Comparison of ENCODE assay signal across 11 cellular contexts in the genomic region with DNA sequence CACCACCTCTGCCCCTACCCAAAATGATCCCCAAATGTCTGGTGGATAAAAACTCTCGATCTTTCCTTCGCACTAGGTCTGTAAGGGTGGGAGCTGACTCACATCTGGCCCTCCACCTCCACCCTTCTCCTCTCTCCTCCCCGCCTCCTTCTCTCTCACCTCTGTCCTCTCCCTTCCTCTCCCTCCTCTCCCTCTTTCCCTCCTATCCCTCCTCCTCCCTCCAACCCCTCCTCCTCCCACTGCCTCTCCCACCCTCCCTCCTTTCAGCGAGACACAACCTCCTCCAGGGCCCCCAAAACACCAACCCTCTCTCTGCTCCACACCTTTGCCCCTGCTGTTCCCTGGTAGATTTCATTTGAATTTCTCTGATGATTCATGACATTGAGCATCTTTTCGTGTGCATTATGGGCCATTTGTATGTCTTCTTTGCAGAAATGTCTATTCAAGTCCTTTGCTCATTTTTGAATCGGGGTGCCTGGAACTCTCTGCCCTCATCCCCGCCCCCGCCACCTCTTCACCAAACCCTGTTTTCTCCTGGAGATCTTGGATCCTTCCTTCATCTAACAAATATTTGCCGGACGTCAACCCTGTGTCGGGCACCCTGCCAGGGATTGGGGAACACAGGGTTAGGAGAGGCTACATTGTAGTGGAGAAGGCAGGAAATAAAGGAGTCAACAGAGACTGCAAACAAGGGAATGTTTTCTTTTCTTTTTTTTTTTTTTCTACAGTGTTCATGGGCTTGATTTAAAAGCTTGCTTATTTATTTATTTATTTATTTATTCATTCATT. TPM values are rescaled to one million over a fixed set of nuclear protein-coding genes. Genes with fewer than 3 reads are reported as not detected.
DNase-seq lines count a peak whose midpoint lies in the region; ATAC-seq and TF ChIP-seq lines count a peak whose summit lies in the region.
"Had no signal": no experiment of that assay in that cellular context is flagged by ENCODE, and none has a peak within 500 bp of the region (broad histone marks: within the 10 kb centered on the region; RNA-seq: fewer than 3 reads in every experiment).

No MANE protein-coding gene starts in this region.

- TF ChIP-seq RAD21 in liver (IDR thresholded peaks at IDR 0.05): peak; percentile 15 to 32

- H3K27ac ChIP-seq in liver (ENCODE audit: low read depth in 1 of 2, low read length in 2 of 2) (peak overlapping the region; percentile 10 to 57), transverse colon (peak overlapping the region in 1 of 4 donors; percentile 3)

- DNase-seq in NCI-H1092 treated with DMSO at 0.1 percent for 48 hours (lab: John Stamatoyannopoulos, UW) (peak; percentile 27), MCF 10A (ENCODE audit: unreplicated experiment) (peak; percentile 46), transverse colon (peak; percentile 61), immature natural killer cell (no peak), dedifferentiated amniotic fluid mesenchymal stem cell (ENCODE audit: extremely low spot score) (no peak), natural killer cell (no peak)
- DNase-seq: activated naive CD4-positive, alpha-beta T cell treated with anti-CD3 and anti-CD28 coated beads for 36 hours; NCI-H1048; T-helper 2 cell had no signal

- no peaks in the 10 kb centered on the region for H3K36me3 Mint-ChIP-seq in MCF 10A (ENCODE audit: insufficient read depth, unreplicated experiment)
- H3K36me3 Mint-ChIP-seq in immature natural killer cell: no peaks in the 10 kb centered on the region
- H3K36me3 Mint-ChIP-seq in natural killer cell: no peaks in the 10 kb centered on the region

- peaks cover 8% of the 10 kb centered on the region for H3K4me1 Mint-ChIP-seq in MCF 10A (ENCODE audit: insufficient read depth, unreplicated experiment)
- H3K4me1 Mint-ChIP-seq in immature natural killer cell: no peaks in the 10 kb centered on the region
- H3K4me1 Mint-ChIP-seq in natural killer cell: no peaks in the 10 kb centered on the region

- H3K27ac Mint-ChIP-seq in MCF 10A (ENCODE audit: low read depth, unreplicated experiment) (no peak overlapping the region), immature natural killer cell (no peak overlapping the region), natural killer cell (no peak overlapping the region)
- H3K27ac Mint-ChIP-seq: activated naive CD4-positive, alpha-beta T cell treated with anti-CD3 and anti-CD28 coated beads for 36 hours had no signal

- in situ Hi-C loops in transverse colon (cut with MboI; ENCODE audit: low pct_ligation_motif_present in 1 of 4, low pct_unique_long_range_greater_than_20kb in 1 of 4, low sequenced_read_pairs in 3 of 4): no loop called here

- H3K36me3 ChIP-seq in liver (ENCODE audit: control insufficient read depth in 4 of 4, insufficient read depth in 3 of 4, low read depth in 1 of 4, low read length in 3 of 4) (no peaks in the 10 kb centered on the region), transverse colon (no peaks in the 10 kb centered on the region)

- no peak overlapping the region for H3K4me3 Mint-ChIP-seq in MCF 10A (ENCODE audit: unreplicated experiment)
- no peak overlapping the region for H3K4me3 Mint-ChIP-seq in immature natural killer cell
- no peak overlapping the region for H3K4me3 Mint-ChIP-seq in natural killer cell
- H3K4me3 Mint-ChIP-seq: activated naive CD4-positive, alpha-beta T cell treated with anti-CD3 and anti-CD28 coated beads for 36 hours had no signal

- no peak for TF ChIP-seq POLR2A in transverse colon (IDR thresholded peaks at IDR 0.05)

- ATAC-seq in natural killer cell: no peak
- ATAC-seq: GM12878 had no signal

- POLR2A ChIA-PET in MCF 10A (lab: Yijun Ruan, JAX): no interaction called here

- CTCF ChIA-PET in MCF 10A (lab: Yijun Ruan, JAX): interaction anchor here (0.6 kb wide), 2 partner anchors 272 to 670 kb away, joined by 3 read pairs; a partner anchor contains a TSS

- no peak overlapping the region for H3K9ac ChIP-seq in liver (ENCODE audit: low read depth in 1 of 2, low read length in 2 of 2)

- peaks cover 0 to 16% (median 5%) of the 10 kb centered on the region in 4 donors for H3K4me1 ChIP-seq in liver (ENCODE audit: control insufficient read depth in 4 of 4, insufficient read depth in 4 of 4, low read length in 3 of 4)
- H3K4me1 ChIP-seq in transverse colon: peaks cover 0 to 12% (median 5%) of the 10 kb centered on the region in 4 donors

- TF ChIP-seq CTCF in MCF 10A (IDR thresholded peaks at IDR 0.05; ENCODE audit: unreplicated experiment) (no peak), liver (IDR thresholded peaks at IDR 0.05; ENCODE audit: low read depth, low read length, missing input control) (no peak), transverse colon (IDR thresholded peaks at IDR 0.05) (no peak), natural killer cell (IDR thresholded peaks at IDR 0.05) (no peak)

- intact Hi-C loops in MCF 10A (cut with micrococcal nuclease) (no loop called here), transverse colon (cut with DNase I; ENCODE audit: low total_unique reads) (no loop called here), natural killer cell (cut with micrococcal nuclease) (no loop called here)

- H3K9me3 ChIP-seq in liver (ENCODE audit: control insufficient read depth in 4 of 4, low read length in 3 of 4): no peaks in the 10 kb centered on the region
- H3K9me3 ChIP-seq in transverse colon: no peaks in the 10 kb centered on the region

- H3K27me3 Mint-ChIP-seq in MCF 10A (ENCODE audit: insufficient read depth, unreplicated experiment) (no peaks in the 10 kb centered on the region), immature natural killer cell (ENCODE audit: low read depth in 3 of 3) (peaks cover 0 to 5% (median 3%) of the 10 kb centered on the region in 3 donors), natural killer cell (ENCODE audit: low read depth in 2 of 2) (peaks cover 0 to 10% of the 10 kb centered on the region in 2 donors)

- H3K9me3 Mint-ChIP-seq in MCF 10A (ENCODE audit: unreplicated experiment): no peaks in the 10 kb centered on the region
- H3K9me3 Mint-ChIP-seq in immature natural killer cell: no peaks in the 10 kb centered on the region
- no peaks in the 10 kb centered on the region for H3K9me3 Mint-ChIP-seq in natural killer cell
- H3K9me3 Mint-ChIP-seq: activated naive CD4-positive, alpha-beta T cell treated with anti-CD3 and anti-CD28 coated beads for 36 hours had no signal

- no TSS peak for BruUV-seq in MCF 10A (replicated peaks; lab: Mats Ljungman, UMichigan)

- no peak overlapping the region for H3K4me3 ChIP-seq in liver (ENCODE audit: low read depth in 1 of 3, low read length in 3 of 3)
- no peak overlapping the region for H3K4me3 ChIP-seq in transverse colon
- H3K4me3 ChIP-seq: GM12878 had no signal

- WGBS in liver: 43% methylated on average over 11 of the region's 11 CpGs
- WGBS in transverse colon (ENCODE audit: low coverage in 1 of 2), 2 donors: 51 to 52% methylated on average over 6 to 11 of the region's 11 CpGs

- TF ChIP-seq EP300 in transverse colon (IDR thresholded peaks at IDR 0.05; ENCODE audit: low read depth): no peak

- H3K27me3 ChIP-seq in liver (ENCODE audit: control insufficient read depth in 4 of 4, insufficient read depth in 4 of 4, low read length in 3 of 4): no peaks in the 10 kb centered on the region
- H3K27me3 ChIP-seq in transverse colon: no peaks in the 10 kb centered on the region

TF ChIP-seq in liver, 16 proteins besides CTCF, POLR2A, EP300 and RAD21:
- peak; percentile 49 for TF ChIP-seq NR2F2 (IDR thresholded peaks at IDR 0.05)
- peak; percentile 52 for TF ChIP-seq SP1 (IDR thresholded peaks at IDR 0.05)
- TF ChIP-seq HNF4A (conservative IDR thresholded peaks at IDR 0.05): peak in 1 of 2 donors; percentile 7
- TF ChIP-seq YY1 (IDR thresholded peaks at IDR 0.05): no peak
- TF ChIP-seq, protein P1, sequence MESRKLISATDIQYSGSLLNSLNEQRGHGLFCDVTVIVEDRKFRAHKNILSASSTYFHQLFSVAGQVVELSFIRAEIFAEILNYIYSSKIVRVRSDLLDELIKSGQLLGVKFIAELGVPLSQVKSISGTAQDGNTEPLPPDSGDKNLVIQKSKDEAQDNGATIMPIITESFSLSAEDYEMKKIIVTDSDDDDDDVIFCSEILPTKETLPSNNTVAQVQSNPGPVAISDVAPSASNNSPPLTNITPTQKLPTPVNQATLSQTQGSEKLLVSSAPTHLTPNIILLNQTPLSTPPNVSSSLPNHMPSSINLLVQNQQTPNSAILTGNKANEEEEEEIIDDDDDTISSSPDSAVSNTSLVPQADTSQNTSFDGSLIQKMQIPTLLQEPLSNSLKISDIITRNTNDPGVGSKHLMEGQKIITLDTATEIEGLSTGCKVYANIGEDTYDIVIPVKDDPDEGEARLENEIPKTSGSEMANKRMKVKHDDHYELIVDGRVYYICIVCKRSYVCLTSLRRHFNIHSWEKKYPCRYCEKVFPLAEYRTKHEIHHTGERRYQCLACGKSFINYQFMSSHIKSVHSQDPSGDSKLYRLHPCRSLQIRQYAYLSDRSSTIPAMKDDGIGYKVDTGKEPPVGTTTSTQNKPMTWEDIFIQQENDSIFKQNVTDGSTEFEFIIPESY (IDR thresholded peaks at IDR 0.05): no peak
- peak; percentile 60 to 68 for TF ChIP-seq RXRA (IDR thresholded peaks at IDR 0.05)
TF ChIP-seq in liver: peak in this region for 4.

RNA-seq across cellular contexts. Expression of a gene that starts 25.4 kb away (rescaled TPM):
- total RNA-seq in MCF 10A (2022) (372 and 417 TPM in 2 replicates), liver (10 to 100 TPM in 1 of 2 donors, 1 to 10 TPM in 1; 6.2 to 90.8 TPM), transverse colon (100 to 1,000 TPM in 1 of 4 donors, 10 to 100 TPM in 3; 19.8 to 104 (median 91.4) TPM), natural killer cell (10 to 100 TPM; 11.2 to 23.1 (median 18.9) TPM)
- polyA plus RNA-seq in liver (1 to 10 TPM; 1.5 to 6.0 TPM), immature natural killer cell (10 to 100 TPM; 17.4 to 37.7 (median 32.6) TPM)

RNA-seq across cellular contexts. Expression of a gene that starts 36.9 kb away (rescaled TPM):
- total RNA-seq in MCF 10A (2022): 237 and 252 TPM in 2 replicates
- total RNA-seq in liver: 10 to 100 TPM; 28.3 to 71.2 TPM
- polyA plus RNA-seq in liver: 100 to 1,000 TPM in 1 of 2 donors, 10 to 100 TPM in 1; 86.9 to 168 TPM
- 10 to 100 TPM; 50.1 to 96.9 (median 61.2) TPM for total RNA-seq in transverse colon
- 100 to 1,000 TPM in 1 of 3 donors, 10 to 100 TPM in 2; 86.8 to 116 (median 90.3) TPM for polyA plus RNA-seq in immature natural killer cell
- 10 to 100 TPM; 45.0 to 49.1 (median 45.4) TPM for total RNA-seq in natural killer cell

RNA-seq across cellular contexts. Expression of a gene that starts 47.0 kb away (rescaled TPM):
- 46.9 and 52.1 TPM in 2 replicates for total RNA-seq in MCF 10A (2022)
- total RNA-seq in liver: 10 to 100 TPM; 26.3 to 49.2 TPM
- 10 to 100 TPM; 15.5 to 17.2 TPM for polyA plus RNA-seq in liver
- 100 to 1,000 TPM in 2 of 4 donors, 10 to 100 TPM in 2; 77.1 to 159 (median 98.4) TPM for total RNA-seq in transverse colon
- polyA plus RNA-seq in immature natural killer cell: 1 to 10 TPM; 1.5 to 6.9 (median 2.7) TPM
- total RNA-seq in natural killer cell: 10 to 100 TPM; 40.2 to 66.2 (median 48.5) TPM

Comparison
In these comparisons a context has a peak if more than half of its experiments do, and no peak if none do; other contexts are left out.
1. DNase-seq: peak in NCI-H1092 treated with DMSO at 0.1 percent for 48 hours (single experiment), MCF 10A (single experiment) and transverse colon (single experiment); none in immature natural killer cell (0 of 3), dedifferentiated amniotic fluid mesenchymal stem cell (single experiment) and natural killer cell (single experiment).